ENCODE assay signal across 16 cellular contexts in the genomic region with DNA sequence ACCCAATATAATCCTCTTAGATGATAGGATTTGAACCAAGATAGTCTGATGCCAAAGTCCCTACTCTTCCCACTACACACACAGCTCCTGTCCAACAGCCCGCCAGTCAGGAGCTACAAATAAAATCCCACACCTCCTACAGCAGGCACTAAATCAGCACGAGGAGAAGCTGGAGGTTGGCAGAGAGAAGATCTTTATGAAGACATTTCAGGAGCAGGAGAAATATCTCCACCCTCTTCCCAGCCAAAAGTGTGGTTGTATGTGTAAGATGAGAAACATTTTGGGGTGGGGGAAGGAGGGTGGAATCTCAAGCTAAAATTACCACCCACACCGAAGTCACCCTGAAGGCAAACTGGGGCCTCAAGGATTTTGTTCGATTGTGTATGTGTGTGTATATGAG. TPM values are rescaled to one million over a fixed set of nuclear protein-coding genes. Genes with fewer than 3 reads are reported as not detected.
A peak's percentile ranks its signal among the peaks of the same experiment; 100 is the strongest.
DNase-seq lines count a peak whose midpoint lies in the region; ATAC-seq and TF ChIP-seq lines count a peak whose summit lies in the region.
"Had no signal": no experiment of that assay in that cellular context is flagged by ENCODE, and none has a peak within 500 bp of the region (broad histone marks: within the 10 kb centered on the region; RNA-seq: fewer than 3 reads in every experiment).

No MANE protein-coding gene starts in this region.

- no peaks in the 10 kb centered on the region for H3K9me3 Mint-ChIP-seq in naive thymus-derived CD4-positive, alpha-beta T cell
- H3K9me3 Mint-ChIP-seq: CD8-positive, alpha-beta T cell had no signal

- H3K4ac ChIP-seq in trophoblast cell (ENCODE audit: low read depth, low read length), result no peak overlapping the region

- peak overlapping the region; percentile 74 for H3K14ac ChIP-seq in trophoblast cell (ENCODE audit: low read length)

- no peaks in the 10 kb centered on the region for H3K36me3 Mint-ChIP-seq in naive thymus-derived CD4-positive, alpha-beta T cell
- H3K36me3 Mint-ChIP-seq: CD8-positive, alpha-beta T cell had no signal

- peak overlapping the region; percentile 71 for H2BK12ac ChIP-seq in trophoblast cell (ENCODE audit: low read length)

- peaks cover 4% of the 10 kb centered on the region for H3K79me2 ChIP-seq in trophoblast cell (ENCODE audit: control insufficient read depth, insufficient read depth, low read length, poor library complexity)

- peak overlapping the region; percentile 75 for H4K91ac ChIP-seq in trophoblast cell (ENCODE audit: low read depth, low read length)

- intact Hi-C loops in naive thymus-derived CD4-positive, alpha-beta T cell (cut with micrococcal nuclease), result no loop called here

- TF ChIP-seq CTCF in WERI-Rb-1 (IDR thresholded peaks at IDR 0.05; ENCODE audit: low read depth, low read length), result no peak

- CTCF ChIA-PET in naive thymus-derived CD4-positive, alpha-beta T cell (lab: Charles Lee), result no interaction called here

- no peak overlapping the region for H4K8ac ChIP-seq in trophoblast cell (ENCODE audit: low read depth, low read length)

- no peaks in the 10 kb centered on the region for H3K36me3 ChIP-seq in WERI-Rb-1
- peaks cover 5 to 21% of the 10 kb centered on the region in 2 experiments for H3K36me3 ChIP-seq in trophoblast cell (ENCODE audit: control insufficient read depth in 1 of 2, insufficient read depth in 2 of 2, low read length in 2 of 2)
- no peaks in the 10 kb centered on the region for H3K36me3 ChIP-seq in naive thymus-derived CD4-positive, alpha-beta T cell (ENCODE audit: control insufficient read depth in 2 of 3, insufficient read depth in 3 of 3, low read length in 3 of 3)

- WGBS in trophoblast cell (ENCODE audit: extremely low coverage, insufficient coverage, insufficient read length), result no CpG with 5 or more reads among the region's 4 CpGs

- H3K23ac ChIP-seq in trophoblast cell (ENCODE audit: low read length), result no peak overlapping the region

- H3K9me3 ChIP-seq in WERI-Rb-1 (ENCODE audit: severe bottlenecking) (no peaks in the 10 kb centered on the region), trophoblast cell (ENCODE audit: insufficient read depth, low read depth, low read length) (no peaks in the 10 kb centered on the region)
- no peaks in the 10 kb centered on the region for H3K9me3 ChIP-seq in naive thymus-derived CD4-positive, alpha-beta T cell (ENCODE audit: control insufficient read depth in 2 of 3, low read length in 3 of 3)

- H3K27ac ChIP-seq in WERI-Rb-1 (peak overlapping the region; percentile 32), trophoblast cell (ENCODE audit: low read depth, low read length) (peak overlapping the region; percentile 59)
- H3K27ac ChIP-seq in naive thymus-derived CD4-positive, alpha-beta T cell (ENCODE audit: low read depth, low read length), result no peak overlapping the region

- peak overlapping the region; percentile 59 for H3K18ac ChIP-seq in trophoblast cell (ENCODE audit: low read length)

- H2BK5ac ChIP-seq in trophoblast cell (ENCODE audit: low read depth, low read length, poor library complexity), result peak overlapping the region; percentile 54

- H3K4me1 ChIP-seq in trophoblast cell (ENCODE audit: control insufficient read depth in 1 of 2, insufficient read depth in 2 of 2, low read length in 2 of 2), result peaks cover 22 to 25% of the 10 kb centered on the region in 2 experiments
- no peaks in the 10 kb centered on the region for H3K4me1 ChIP-seq in naive thymus-derived CD4-positive, alpha-beta T cell (ENCODE audit: control insufficient read depth in 2 of 2, insufficient read depth in 2 of 2, low read length in 2 of 2)

- H2AK5ac ChIP-seq in trophoblast cell (ENCODE audit: low read length), result peak overlapping the region; percentile 65

- H3K9ac ChIP-seq in trophoblast cell (ENCODE audit: low read length), result no peak overlapping the region

- H3K4me1 Mint-ChIP-seq in naive thymus-derived CD4-positive, alpha-beta T cell, result peaks cover 5 to 10% (median 8%) of the 10 kb centered on the region in 7 donors

- peaks cover 2 to 26% (median 6%) of the 10 kb centered on the region in 5 donors for H3K27me3 Mint-ChIP-seq in naive thymus-derived CD4-positive, alpha-beta T cell

- peak overlapping the region; percentile 68 for H2BK120ac ChIP-seq in trophoblast cell (ENCODE audit: insufficient read depth, low read length, poor library complexity)

- ATAC-seq in naive thymus-derived CD4-positive, alpha-beta T cell, result no peak
- ATAC-seq: CD8-positive, alpha-beta T cell had no signal

- POLR2A ChIA-PET in naive thymus-derived CD4-positive, alpha-beta T cell (lab: Charles Lee), result no interaction called here

- no peak overlapping the region for H2AFZ ChIP-seq in trophoblast cell (ENCODE audit: insufficient read depth, low read length, poor library complexity)

- DNase-seq in EH (ENCODE audit: low read depth) (peak; percentile 54), M059J (ENCODE audit: low read depth) (peak; percentile 31), WERI-Rb-1 (peak; percentile 94), trophoblast cell (no peak), GM19240 (ENCODE audit: insufficient read length, low spot score) (no peak), hippocampal formation (lab: John Stamatoyannopoulos, UW) (no peak)
- no peak for DNase-seq in activated CD4-positive, alpha-beta T cell treated with anti-CD3 and anti-CD28 coated beads for 4 hours
- DNase-seq in naive thymus-derived CD4-positive, alpha-beta T cell, result no peak
- DNase-seq: CD8-positive, alpha-beta T cell; H7; NCI-H1092 treated with DMSO at 0.1 percent for 48 hours; NCI-H1694; NCI-H2107; NCI-H69; SHP77 treated with DMSO at 0.1 percent for 48 hours; SW 1271 had no signal

- no peak overlapping the region for H3K4me3 Mint-ChIP-seq in naive thymus-derived CD4-positive, alpha-beta T cell
- H3K4me3 Mint-ChIP-seq: CD8-positive, alpha-beta T cell had no signal

- H3K27ac Mint-ChIP-seq in naive thymus-derived CD4-positive, alpha-beta T cell, result no peak overlapping the region
- H3K27ac Mint-ChIP-seq: CD8-positive, alpha-beta T cell had no signal

- H3K4me3 ChIP-seq in WERI-Rb-1 (ENCODE audit: low read depth, low read length), result no peak overlapping the region
- H3K4me3 ChIP-seq in trophoblast cell (ENCODE audit: low read depth, low read length), result no peak overlapping the region
- no peak overlapping the region for H3K4me3 ChIP-seq in naive thymus-derived CD4-positive, alpha-beta T cell (ENCODE audit: low read length)

- no peak overlapping the region for H4K12ac ChIP-seq in trophoblast cell (ENCODE audit: low read depth, low read length)

- H3K4me2 ChIP-seq in trophoblast cell (ENCODE audit: low read length), result no peak overlapping the region

- H3K79me1 ChIP-seq in trophoblast cell (ENCODE audit: low read length), result peaks cover 18% of the 10 kb centered on the region

- no peaks in the 10 kb centered on the region for H3K27me3 ChIP-seq in WERI-Rb-1 (ENCODE audit: insufficient read depth, low read depth, severe bottlenecking)
- no peaks in the 10 kb centered on the region for H3K27me3 ChIP-seq in trophoblast cell (ENCODE audit: insufficient read depth, low read length)
- no peaks in the 10 kb centered on the region for H3K27me3 ChIP-seq in naive thymus-derived CD4-positive, alpha-beta T cell (ENCODE audit: control insufficient read depth in 2 of 2, insufficient read depth in 2 of 2, low read length in 2 of 2)

RNA-seq across cellular contexts. Expression of a gene that starts 54.5 kb away (rescaled TPM):
- 2.0 and 2.8 TPM in 2 replicates for total RNA-seq in M059J (2014; rRNA removed; shearing (Covaris generic))
- polyA plus RNA-seq in trophoblast cell (2013), result 35.3 and 35.7 TPM in 2 replicates
- total RNA-seq in naive thymus-derived CD4-positive, alpha-beta T cell, result 1 to 10 TPM in 4 of 5 experiments, under 1 TPM in 1; 0.70 to 5.4 (median 1.4) TPM
- polyA plus RNA-seq in naive thymus-derived CD4-positive, alpha-beta T cell, result not detected

Comparison
In these comparisons a context has a peak if more than half of its experiments do, and no peak if none do; other contexts are left out.
1. DNase-seq: peak in EH (single experiment), M059J (single experiment) and WERI-Rb-1 (single experiment); none in trophoblast cell (0 of 2), activated CD4-positive, alpha-beta T cell treated with anti-CD3 and anti-CD28 coated beads for 4 hours (0 of 2), GM19240 (single experiment), naive thymus-derived CD4-positive, alpha-beta T cell (0 of 9) and hippocampal formation (0 of 2).